ENCODE assay signal across 8 cellular contexts in genomic region chr9:124010665-124011321, GRCh38. TPM values are rescaled to one million over a fixed set of nuclear protein-coding genes. Genes with fewer than 3 reads are reported as not detected.
DNase-seq lines count a peak whose midpoint lies in the region; ATAC-seq and TF ChIP-seq lines count a peak whose summit lies in the region.

No MANE protein-coding gene starts in this region.

- peak overlapping the region; percentile 25; the same call in 1 of the 2 replicates for H3K4me3 ChIP-seq in iPS-18c (ENCODE audit: insufficient read depth, low read depth, low read length)

- ATAC-seq in activated T-cell treated with anti-CD3 and anti-CD28 coated beads, Interleukin-2, amount 50 U/mL, for 72 hours (replicated peaks in 1 of 2), result no peak
- ATAC-seq in activated T-cell treated with anti-CD3 and anti-CD28 coated beads, Interleukin-2, amount 50 U/mL, for 4 hours, result no peak
- no peak for ATAC-seq in T-cell (replicated peaks in 1 of 4)
- no peak for ATAC-seq in HG03025 (IDR thresholded peaks at IDR 0.05; ENCODE audit: low FRiP score, unreplicated experiment)
- no peak for ATAC-seq in HG03442 (IDR thresholded peaks at IDR 0.05; ENCODE audit: unreplicated experiment)

- no peak overlapping the region for H3K27ac Mint-ChIP-seq in activated T-cell treated with anti-CD3 and anti-CD28 coated beads, Interleukin-2, amount 50 U/mL, for 72 hours
- H3K27ac Mint-ChIP-seq in T-cell (no peak overlapping the region), type B pancreatic cell (no peak overlapping the region)

- H3K9me3 Mint-ChIP-seq in activated T-cell treated with anti-CD3 and anti-CD28 coated beads, Interleukin-2, amount 50 U/mL, for 72 hours, result no peaks in the 10 kb centered on the region
- no peaks in the 10 kb centered on the region for H3K9me3 Mint-ChIP-seq in activated T-cell treated with anti-CD3 and anti-CD28 coated beads, Interleukin-2, amount 50 U/mL, for 4 hours
- H3K9me3 Mint-ChIP-seq in T-cell (no peaks in the 10 kb centered on the region), type B pancreatic cell (no peaks in the 10 kb centered on the region)

- POLR2A ChIA-PET in T-cell (lab: Charles Lee), result no interaction called here

- no peaks in the 10 kb centered on the region for H3K36me3 Mint-ChIP-seq in activated T-cell treated with anti-CD3 and anti-CD28 coated beads, Interleukin-2, amount 50 U/mL, for 72 hours (ENCODE audit: insufficient read depth in 2 of 2)
- H3K36me3 Mint-ChIP-seq in activated T-cell treated with anti-CD3 and anti-CD28 coated beads, Interleukin-2, amount 50 U/mL, for 4 hours (ENCODE audit: insufficient read depth), result no peaks in the 10 kb centered on the region
- H3K36me3 Mint-ChIP-seq in T-cell, result no peaks in the 10 kb centered on the region
- H3K36me3 Mint-ChIP-seq in type B pancreatic cell, result no peaks in the 10 kb centered on the region

- CTCF ChIA-PET in T-cell (lab: Charles Lee), result no interaction called here

- TF ChIP-seq CTCF in type B pancreatic cell (conservative IDR thresholded peaks at IDR 0.05), result no peak

- H3K9me3 ChIP-seq in iPS-18c (ENCODE audit: control insufficient read depth, insufficient read depth, low read length), result peaks cover 6% of the 10 kb centered on the region

- H3K4me3 Mint-ChIP-seq in activated T-cell treated with anti-CD3 and anti-CD28 coated beads, Interleukin-2, amount 50 U/mL, for 72 hours, result peak overlapping the region; percentile 58 to 73
- no peak overlapping the region for H3K4me3 Mint-ChIP-seq in activated T-cell treated with anti-CD3 and anti-CD28 coated beads, Interleukin-2, amount 50 U/mL, for 4 hours
- H3K4me3 Mint-ChIP-seq in T-cell (peak overlapping the region in 2 of 3 donors; percentile 10 to 53), type B pancreatic cell (peak overlapping the region; percentile 72)

- peak in 1 of 2 donors; percentile 27 for DNase-seq in activated T-cell treated with anti-CD3 and anti-CD28 coated beads, Interleukin-2, amount 50 U/mL, for 72 hours
- DNase-seq in activated T-cell treated with anti-CD3 and anti-CD28 coated beads, Interleukin-2, amount 50 U/mL, for 4 hours, result no peak
- DNase-seq in T-cell (no peak), type B pancreatic cell (ENCODE audit: extremely low spot score, unreplicated experiment) (no peak), Ammon's horn (ENCODE audit: low spot score) (no peak)

- peaks cover 39% of the 10 kb centered on the region for H3K4me1 Mint-ChIP-seq in activated T-cell treated with anti-CD3 and anti-CD28 coated beads, Interleukin-2, amount 50 U/mL, for 72 hours (ENCODE audit: low read depth)
- H3K4me1 Mint-ChIP-seq in activated T-cell treated with anti-CD3 and anti-CD28 coated beads, Interleukin-2, amount 50 U/mL, for 4 hours (ENCODE audit: low read depth), result peaks cover 26% of the 10 kb centered on the region
- H3K4me1 Mint-ChIP-seq in T-cell (peaks cover 15 to 41% (median 34%) of the 10 kb centered on the region in 3 donors), type B pancreatic cell (ENCODE audit: unreplicated experiment) (peaks cover 16% of the 10 kb centered on the region)

- peaks cover 74% of the 10 kb centered on the region for H3K27me3 Mint-ChIP-seq in activated T-cell treated with anti-CD3 and anti-CD28 coated beads, Interleukin-2, amount 50 U/mL, for 72 hours (ENCODE audit: low read depth)
- H3K27me3 Mint-ChIP-seq in activated T-cell treated with anti-CD3 and anti-CD28 coated beads, Interleukin-2, amount 50 U/mL, for 4 hours (ENCODE audit: low read depth), result peaks cover 74% of the 10 kb centered on the region
- H3K27me3 Mint-ChIP-seq in T-cell (peaks cover 54 to 72% of the 10 kb centered on the region in 2 donors), type B pancreatic cell (peaks cover 90% of the 10 kb centered on the region)

RNA-seq across cellular contexts. Expression of gene LHX2, which starts 0.8 kb away (rescaled TPM):
- total RNA-seq in activated T-cell treated with anti-CD3 and anti-CD28 coated beads, Interleukin-2, amount 50 U/mL, for 72 hours, result not detected
- total RNA-seq in activated T-cell treated with anti-CD3 and anti-CD28 coated beads, Interleukin-2, amount 50 U/mL, for 4 hours, result under 1 TPM in 1 of 3 donors, not detected in 2; 0.10 TPM
- total RNA-seq in T-cell, result not detected
- 1.2 TPM in 1 of 2 replicates, not detected in the other for total RNA-seq in type B pancreatic cell (ENCODE audit: low replicate concordance)
